ENCODE assay signal across 31 cellular contexts in genomic region chr5:123943136-123943535, GRCh38.
"Had no signal": no experiment of that assay in that cellular context is flagged by ENCODE, and none has a peak within 500 bp of the region (broad histone marks: within the 10 kb centered on the region; RNA-seq: fewer than 3 reads in every experiment).

No MANE protein-coding gene starts in this region.

- H2AFZ ChIP-seq: PC-9 had no signal

- H3K4me1 ChIP-seq: SJCRH30 had no signal

- DNase-seq: Karpas-422, MG63, NCI-H1048, NCI-H1092 treated with DMSO at 0.1 percent for 48 hours, NCI-H1105 treated with DMSO at 0.1 percent for 48 hours, NCI-H1417, NCI-H1436, NCI-H146, NCI-H1694, NCI-H187, NCI-H1930, NCI-H2029 treated with DMSO at 0.1 percent for 48 hours, NCI-H2081 treated with DMSO at 0.1 percent for 48 hours, NCI-H2107, NCI-H2171, NCI-H226, NCI-H446 treated with DMSO at 0.1 percent for 48 hours, NCI-H510A, NCI-H524, NCI-H526, NCI-H748 treated with DMSO at 0.1 percent for 48 hours, PC-9, SHP77, SIG-M5, SJCRH30 had no signal

- H3K36me3 ChIP-seq: MG63, SJCRH30 had no signal

- H3K27ac ChIP-seq: KMS-11, PC-9, RWPE1, SJCRH30, SK-N-MC had no signal

- H3K4me2 ChIP-seq: KMS-11, PC-9 had no signal

- H3K27me3 ChIP-seq: MG63, SJCRH30 had no signal

- H3K9me3 ChIP-seq: MG63, SJCRH30 had no signal

- H3K4me3 ChIP-seq: MG63, PC-9, SJCRH30, SK-N-MC had no signal

- ATAC-seq: Panc1, Right ventricle myocardium inferior, SK-N-SH treated with all-trans-retinoic acid at 6 μM for 48 hours had no signal
